In the genomic region with DNA sequence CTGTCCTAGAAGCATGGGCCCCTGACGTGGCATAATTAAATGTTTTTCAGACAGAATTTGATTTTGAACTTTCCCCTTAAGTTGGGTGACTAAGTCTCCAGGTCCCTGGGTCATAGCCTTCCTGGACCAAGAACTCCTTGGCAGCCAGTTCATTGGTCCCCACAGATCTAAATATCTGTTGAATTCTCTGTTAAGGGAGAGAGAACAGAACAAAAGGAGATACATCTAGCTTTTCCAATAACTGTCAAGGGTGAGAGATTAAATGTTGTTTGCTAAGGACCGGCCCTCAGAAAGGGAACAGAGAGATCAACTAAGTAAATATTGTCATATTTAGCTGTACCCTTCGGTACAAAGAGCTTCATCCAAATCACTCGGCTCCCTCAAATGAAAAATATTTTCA, we compare ENCODE assay signal across 12 cellular contexts.
A peak's percentile ranks its signal among the peaks of the same experiment; 100 is the strongest.
DNase-seq lines count a peak whose midpoint lies in the region; ATAC-seq and TF ChIP-seq lines count a peak whose summit lies in the region.
"Had no signal": no experiment of that assay in that cellular context is flagged by ENCODE, and none has a peak within 500 bp of the region (broad histone marks: within the 10 kb centered on the region; RNA-seq: fewer than 3 reads in every experiment).

No MANE protein-coding gene starts in this region.

- peaks cover 59% of the 10 kb centered on the region for H3K4me1 ChIP-seq in left ventricle myocardium inferior

- no peaks in the 10 kb centered on the region for H3K27me3 ChIP-seq in left ventricle myocardium inferior (ENCODE audit: low read depth)

- peak overlapping the region; percentile 55 for H3K27ac ChIP-seq in left ventricle myocardium inferior (replicated peaks)

- ATAC-seq in WTC11 (no peak), HG03457 (IDR thresholded peaks at IDR 0.05; ENCODE audit: unreplicated experiment) (no peak), HG03565 (IDR thresholded peaks at IDR 0.05; ENCODE audit: unreplicated experiment) (no peak)
- ATAC-seq in stimulated activated effector memory CD8-positive, alpha-beta T cell treated with anti-CD3 and anti-CD28 coated beads, Interleukin-12 subunit alpha, Interleukin-12 subunit beta, amount 100 ng/mL, for 72 hours = no peak

- H3K27me3 Mint-ChIP-seq in WTC11 (ENCODE audit: low read depth) = no peaks in the 10 kb centered on the region

- no peaks in the 10 kb centered on the region for H3K36me3 ChIP-seq in left ventricle myocardium inferior

- H3K4me3 ChIP-seq in left ventricle myocardium inferior = no peak overlapping the region
- H3K4me3 ChIP-seq: PC-9 had no signal

- TF ChIP-seq CTCF in WTC11 (IDR thresholded peaks at IDR 0.05) = no peak
- no peak for TF ChIP-seq CTCF in left ventricle myocardium inferior (IDR thresholded peaks at IDR 0.05; ENCODE audit: borderline replicate concordance)

- no peaks in the 10 kb centered on the region for H3K36me3 Mint-ChIP-seq in WTC11
- H3K36me3 Mint-ChIP-seq in stimulated activated effector memory CD8-positive, alpha-beta T cell treated with anti-CD3 and anti-CD28 coated beads, Interleukin-12 subunit alpha, Interleukin-12 subunit beta, amount 100 ng/mL, for 72 hours = peaks cover 41% of the 10 kb centered on the region

- no peaks in the 10 kb centered on the region for H3K9me3 ChIP-seq in left ventricle myocardium inferior (replicated peaks)

- peaks cover 9% of the 10 kb centered on the region; the same call in 1 of the 2 replicates for H3K4me1 Mint-ChIP-seq in WTC11
- peaks cover 5% of the 10 kb centered on the region for H3K4me1 Mint-ChIP-seq in stimulated activated effector memory CD8-positive, alpha-beta T cell treated with anti-CD3 and anti-CD28 coated beads, Interleukin-12 subunit alpha, Interleukin-12 subunit beta, amount 100 ng/mL, for 72 hours

- H3K4me3 Mint-ChIP-seq in WTC11 = no peak overlapping the region
- H3K4me3 Mint-ChIP-seq in stimulated activated effector memory CD8-positive, alpha-beta T cell treated with anti-CD3 and anti-CD28 coated beads, Interleukin-12 subunit alpha, Interleukin-12 subunit beta, amount 100 ng/mL, for 72 hours = no peak overlapping the region

- DNase-seq in NCI-H2029 treated with DMSO at 0.1 percent for 48 hours (lab: John Stamatoyannopoulos, UW) (peak; percentile 28), NCI-H2029 (lab: John Stamatoyannopoulos, UW) (no peak), WTC11 (ENCODE audit: low spot score) (no peak), left ventricle myocardium inferior (no peak), putamen (ENCODE audit: low spot score) (no peak)
- DNase-seq in stimulated activated effector memory CD8-positive, alpha-beta T cell treated with anti-CD3 and anti-CD28 coated beads, Interleukin-12 subunit alpha, Interleukin-12 subunit beta, amount 100 ng/mL, for 72 hours (ENCODE audit: low spot score in 2 of 2) = no peak
- DNase-seq: IMR-90, MV-4-11, PC-9, SW 1271 had no signal

- intact Hi-C loops in left ventricle myocardium inferior (cut with micrococcal nuclease) = no loop called here

- H3K27ac Mint-ChIP-seq in WTC11 = peak overlapping the region; percentile 71
- H3K27ac Mint-ChIP-seq in stimulated activated effector memory CD8-positive, alpha-beta T cell treated with anti-CD3 and anti-CD28 coated beads, Interleukin-12 subunit alpha, Interleukin-12 subunit beta, amount 100 ng/mL, for 72 hours = peak overlapping the region; percentile 14

- H3K9me3 Mint-ChIP-seq in WTC11 = no peaks in the 10 kb centered on the region
- H3K9me3 Mint-ChIP-seq in stimulated activated effector memory CD8-positive, alpha-beta T cell treated with anti-CD3 and anti-CD28 coated beads, Interleukin-12 subunit alpha, Interleukin-12 subunit beta, amount 100 ng/mL, for 72 hours = no peaks in the 10 kb centered on the region

- CTCF ChIA-PET in WTC11 (lab: Charles Lee) = no interaction called here

- POLR2A ChIA-PET in WTC11 (lab: Charles Lee) = interaction anchor here (0.5 kb wide), 1 partner anchor 21 kb away, joined by 5 read pairs; no protein-coding TSS in a partner anchor

TF ChIP-seq in WTC11, 78 proteins besides CTCF, POLR2A, EP300 and RAD21:
- TF ChIP-seq, protein P1, sequence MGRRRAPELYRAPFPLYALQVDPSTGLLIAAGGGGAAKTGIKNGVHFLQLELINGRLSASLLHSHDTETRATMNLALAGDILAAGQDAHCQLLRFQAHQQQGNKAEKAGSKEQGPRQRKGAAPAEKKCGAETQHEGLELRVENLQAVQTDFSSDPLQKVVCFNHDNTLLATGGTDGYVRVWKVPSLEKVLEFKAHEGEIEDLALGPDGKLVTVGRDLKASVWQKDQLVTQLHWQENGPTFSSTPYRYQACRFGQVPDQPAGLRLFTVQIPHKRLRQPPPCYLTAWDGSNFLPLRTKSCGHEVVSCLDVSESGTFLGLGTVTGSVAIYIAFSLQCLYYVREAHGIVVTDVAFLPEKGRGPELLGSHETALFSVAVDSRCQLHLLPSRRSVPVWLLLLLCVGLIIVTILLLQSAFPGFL (CRISPR knock-in tag; IDR thresholded peaks at IDR 0.05; ENCODE audit: borderline replicate concordance) = no peak
- TF ChIP-seq, protein P2, sequence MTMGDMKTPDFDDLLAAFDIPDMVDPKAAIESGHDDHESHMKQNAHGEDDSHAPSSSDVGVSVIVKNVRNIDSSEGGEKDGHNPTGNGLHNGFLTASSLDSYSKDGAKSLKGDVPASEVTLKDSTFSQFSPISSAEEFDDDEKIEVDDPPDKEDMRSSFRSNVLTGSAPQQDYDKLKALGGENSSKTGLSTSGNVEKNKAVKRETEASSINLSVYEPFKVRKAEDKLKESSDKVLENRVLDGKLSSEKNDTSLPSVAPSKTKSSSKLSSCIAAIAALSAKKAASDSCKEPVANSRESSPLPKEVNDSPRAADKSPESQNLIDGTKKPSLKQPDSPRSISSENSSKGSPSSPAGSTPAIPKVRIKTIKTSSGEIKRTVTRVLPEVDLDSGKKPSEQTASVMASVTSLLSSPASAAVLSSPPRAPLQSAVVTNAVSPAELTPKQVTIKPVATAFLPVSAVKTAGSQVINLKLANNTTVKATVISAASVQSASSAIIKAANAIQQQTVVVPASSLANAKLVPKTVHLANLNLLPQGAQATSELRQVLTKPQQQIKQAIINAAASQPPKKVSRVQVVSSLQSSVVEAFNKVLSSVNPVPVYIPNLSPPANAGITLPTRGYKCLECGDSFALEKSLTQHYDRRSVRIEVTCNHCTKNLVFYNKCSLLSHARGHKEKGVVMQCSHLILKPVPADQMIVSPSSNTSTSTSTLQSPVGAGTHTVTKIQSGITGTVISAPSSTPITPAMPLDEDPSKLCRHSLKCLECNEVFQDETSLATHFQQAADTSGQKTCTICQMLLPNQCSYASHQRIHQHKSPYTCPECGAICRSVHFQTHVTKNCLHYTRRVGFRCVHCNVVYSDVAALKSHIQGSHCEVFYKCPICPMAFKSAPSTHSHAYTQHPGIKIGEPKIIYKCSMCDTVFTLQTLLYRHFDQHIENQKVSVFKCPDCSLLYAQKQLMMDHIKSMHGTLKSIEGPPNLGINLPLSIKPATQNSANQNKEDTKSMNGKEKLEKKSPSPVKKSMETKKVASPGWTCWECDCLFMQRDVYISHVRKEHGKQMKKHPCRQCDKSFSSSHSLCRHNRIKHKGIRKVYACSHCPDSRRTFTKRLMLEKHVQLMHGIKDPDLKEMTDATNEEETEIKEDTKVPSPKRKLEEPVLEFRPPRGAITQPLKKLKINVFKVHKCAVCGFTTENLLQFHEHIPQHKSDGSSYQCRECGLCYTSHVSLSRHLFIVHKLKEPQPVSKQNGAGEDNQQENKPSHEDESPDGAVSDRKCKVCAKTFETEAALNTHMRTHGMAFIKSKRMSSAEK (CRISPR knock-in tag; IDR thresholded peaks at IDR 0.05; ENCODE audit: borderline replicate concordance) = no peak
TF ChIP-seq in WTC11: peak in this region for 0.
